8 cellular contexts compared by ENCODE assay signal in the genomic region with DNA sequence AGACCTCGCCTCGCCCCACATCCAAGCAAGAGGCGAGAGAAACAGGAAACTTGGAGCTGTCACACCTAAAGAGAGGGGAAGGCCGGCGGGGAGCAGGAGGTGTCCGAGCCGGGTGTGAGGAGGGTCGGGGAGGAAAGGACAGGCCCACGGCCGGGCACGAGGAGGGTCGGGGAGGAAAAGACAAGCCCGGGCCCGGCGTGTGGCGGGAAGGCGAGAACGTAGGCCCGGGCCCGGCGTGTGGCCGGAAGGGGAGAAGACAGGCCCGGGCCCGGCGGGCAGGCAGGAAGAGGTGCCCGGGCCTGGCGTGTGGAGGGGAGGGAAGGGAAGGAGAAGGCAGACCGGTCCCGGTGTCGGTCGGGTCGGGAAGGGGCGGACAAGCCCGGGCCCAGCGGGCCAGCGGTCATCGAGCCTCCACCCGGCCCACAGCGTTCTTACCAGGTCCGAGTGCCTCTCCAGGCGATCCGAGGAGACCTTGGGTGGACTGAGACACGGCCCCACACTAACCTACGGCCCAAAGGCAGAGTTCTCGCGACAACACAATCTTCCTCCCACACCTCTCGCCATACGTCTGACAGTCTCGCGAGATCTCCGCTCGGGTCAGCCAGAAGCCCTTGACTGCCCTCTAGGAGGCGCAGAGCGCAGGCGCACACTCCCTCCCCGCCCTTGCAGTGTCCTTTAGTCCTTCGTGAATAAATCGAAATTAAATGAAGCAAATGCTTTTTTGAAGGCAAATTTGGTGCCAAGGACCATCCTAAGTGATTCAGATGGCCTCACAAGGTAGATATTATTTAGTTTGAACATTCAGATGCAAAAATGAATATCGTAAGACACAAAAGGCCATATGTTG. TPM values are rescaled to one million over a fixed set of nuclear protein-coding genes. Genes with fewer than 3 reads are reported as not detected.
DNase-seq lines count a peak whose midpoint lies in the region; ATAC-seq and TF ChIP-seq lines count a peak whose summit lies in the region.

A gene (minus strand): TSS at position 533 of the 847 bp plus-strand sequence. CDS start 13,943 bp downstream, outside the sequence.

- H3K36me3 Mint-ChIP-seq in activated B cell treated with CpG ODN at 0.5 μM for 24 hours (ENCODE audit: low read depth), result peaks cover 11% of the 10 kb centered on the region

- H3K9me3 Mint-ChIP-seq in activated B cell treated with CpG ODN at 0.5 μM for 24 hours, result no peaks in the 10 kb centered on the region

- TF ChIP-seq CTCF in activated B cell treated with CpG ODN at 0.5 μM for 24 hours (IDR thresholded peaks at IDR 0.05), result no peak

- DNase-seq in AG08396 (ENCODE audit: low spot score), result peak; percentile 98
- peak; percentile 88 for DNase-seq in NCI-H2227 treated with DMSO at 0.1 percent for 48 hours (lab: John Stamatoyannopoulos, UW)
- DNase-seq in activated B cell treated with CpG ODN at 0.5 μM for 24 hours, result peak; percentile 85
- DNase-seq in caudate nucleus (lab: John Stamatoyannopoulos, UW), result peak; percentile 18 to 97 (median 90)
- peak; percentile 98 for DNase-seq in iris pigment epithelial cell (ENCODE audit: low read depth)
- peak; percentile 93 for DNase-seq in stimulated activated CD4-positive, alpha-beta T cell treated with anti-CD3 and anti-CD28 coated beads, Interleukin-12 subunit alpha, Interleukin-12 subunit beta, amount 100 ng/mL, for 4 hours

- peak within 1 kb of the TSS; percentile 89 for H3K27ac Mint-ChIP-seq in activated B cell treated with CpG ODN at 0.5 μM for 24 hours

- peak within 1 kb of the TSS; percentile 85 for H3K27ac ChIP-seq in caudate nucleus (ENCODE audit: low read depth, low read length)

- ATAC-seq in GM18909 (IDR thresholded peaks at IDR 0.05; ENCODE audit: poor library complexity, unreplicated experiment) (peak; percentile 95), HG03175 (IDR thresholded peaks at IDR 0.05; ENCODE audit: unreplicated experiment) (peak; percentile 96), activated B cell treated with CpG ODN at 0.5 μM for 24 hours (ENCODE audit: low read depth) (peak; percentile 98)

- CTCF ChIA-PET in activated B cell treated with CpG ODN at 0.5 μM for 24 hours (lab: Charles Lee), result interaction anchor here (1.5 kb wide), 1 partner anchor 11 kb away, joined by 3 read pairs; no protein-coding TSS in a partner anchor

- H3K4me3 Mint-ChIP-seq in activated B cell treated with CpG ODN at 0.5 μM for 24 hours, result peak within 1 kb of the TSS; percentile 95

- POLR2A ChIA-PET in activated B cell treated with CpG ODN at 0.5 μM for 24 hours (lab: Charles Lee), result interaction anchor here (0.9 to 1.0 kb wide), 2 partner anchors 15 to 781 kb away, joined by 3 to 9 read pairs; no protein-coding TSS in a partner anchor

- no peaks in the 10 kb centered on the region for H3K27me3 Mint-ChIP-seq in activated B cell treated with CpG ODN at 0.5 μM for 24 hours

- intact Hi-C loops in activated B cell treated with CpG ODN at 0.5 μM for 24 hours (cut with micrococcal nuclease), result loop anchor here (1.0 to 10.0 kb wide), 5 partner anchors 10 to 1028 kb away; a partner anchor contains a TSS

- H3K4me1 Mint-ChIP-seq in activated B cell treated with CpG ODN at 0.5 μM for 24 hours, result peaks cover 46% of the 10 kb centered on the region

RNA-seq across cellular contexts. Expression of the gene that starts here (rescaled TPM):
- total RNA-seq in activated B cell treated with CpG ODN at 0.5 μM for 24 hours, result 94.5 and 94.9 TPM in 2 replicates

Comparison
In these comparisons a context has a peak if more than half of its experiments do, and no peak if none do; other contexts are left out.
1. Peak in every context shown above with its lines: DNase-seq, ATAC-seq and H3K27ac ChIP-seq.